ENCODE assay signal across 8 cellular contexts in genomic region chr1:155193275-155193990, GRCh38. TPM values are rescaled to one million over a fixed set of nuclear protein-coding genes. Genes with fewer than 3 reads are reported as not detected.
DNase-seq lines count a peak whose midpoint lies in the region; ATAC-seq and TF ChIP-seq lines count a peak whose summit lies in the region.

No MANE protein-coding gene starts in this region.

- DNase-seq in AG08396 (ENCODE audit: low spot score) (peak; percentile 93), NCI-H510A (lab: John Stamatoyannopoulos, UW) (peak; percentile 81), dedifferentiated amniotic fluid mesenchymal stem cell (ENCODE audit: extremely low spot score) (peak; percentile 81), left lung (peak; percentile 92 to 98)
- peak; percentile 88 for DNase-seq in activated CD4-positive, alpha-beta T cell treated with anti-CD3 and anti-CD28 coated beads for 48 hours
- DNase-seq in stimulated activated CD4-positive, alpha-beta T cell treated with anti-CD3 and anti-CD28 coated beads, Interleukin-2, amount 100 ng/mL, for 4 hours (ENCODE audit: low read depth) = peak; percentile 58

- ATAC-seq in GM18867 (IDR thresholded peaks at IDR 0.05; ENCODE audit: unreplicated experiment) (peak; percentile 70), HG03354 (IDR thresholded peaks at IDR 0.05; ENCODE audit: poor library complexity, severe bottlenecking, unreplicated experiment) (peak; percentile 72), left lung (peak; percentile 79)

- H3K27ac ChIP-seq in left lung = peak overlapping the region; percentile 91 to 92

- no peaks in the 10 kb centered on the region for H3K9me3 ChIP-seq in left lung

- TF ChIP-seq CTCF in left lung (IDR thresholded peaks at IDR 0.05) = peak; percentile 97 to 99

- peaks cover 9 to 40% of the 10 kb centered on the region in 2 donors for H3K4me1 ChIP-seq in left lung

- H3K36me3 ChIP-seq in left lung = peaks cover 0 to 17% of the 10 kb centered on the region in 2 donors

- peak overlapping the region; percentile 38 to 52 for H3K4me3 ChIP-seq in left lung

- H3K27me3 ChIP-seq in left lung = peaks cover 0 to 12% of the 10 kb centered on the region in 2 donors

- intact Hi-C loops in left lung (cut with DNase I) = no loop called here

RNA-seq across cellular contexts. Expression of gene THBS3, which starts 14.3 kb away (rescaled TPM):
- total RNA-seq in left lung = 10 to 100 TPM; 30.6 to 41.8 TPM

RNA-seq across cellular contexts. Expression of gene MTX1, which starts 15.1 kb away (rescaled TPM):
- 10 to 100 TPM; 30.2 to 45.5 TPM for total RNA-seq in left lung

RNA-seq across cellular contexts. Expression of gene TRIM46, which starts 19.8 kb away (rescaled TPM):
- total RNA-seq in left lung = under 1 TPM; 0.45 to 0.73 TPM

RNA-seq across cellular contexts. Expression of gene KRTCAP2, which starts 20.3 kb away (rescaled TPM):
- 100 to 1,000 TPM; 176 to 184 TPM for total RNA-seq in left lung

RNA-seq across cellular contexts. Expression of gene DPM3, which starts 53.1 kb away (rescaled TPM):
- 10 to 100 TPM; 63.1 to 91.0 TPM for total RNA-seq in left lung

Comparison
In these comparisons a context has a peak if more than half of its experiments do, and no peak if none do; other contexts are left out.
1. Peak in every context shown above with its lines: DNase-seq, ATAC-seq, H3K4me3 ChIP-seq and H3K27ac ChIP-seq.